In genomic region chr2:100046961-100047950, GRCh38 we compare ENCODE assay signal across 23 cellular contexts.
DNase-seq lines count a peak whose midpoint lies in the region; ATAC-seq, FAIRE-seq and TF ChIP-seq lines count a peak whose summit lies in the region.
"Had no signal": no experiment of that assay in that cellular context is flagged by ENCODE, and none has a peak within 500 bp of the region (broad histone marks: within the 10 kb centered on the region; RNA-seq: fewer than 3 reads in every experiment).

No MANE protein-coding gene starts in this region.

- H3K9me1 ChIP-seq in K562 (ENCODE audit: control insufficient read depth, insufficient read depth, low read length): no peaks in the 10 kb centered on the region

- TF ChIP-seq EP300 in K562 (IDR thresholded peaks at IDR 0.05; ENCODE audit: low read length): no peak

- H3K4me1 Mint-ChIP-seq in glutamatergic neuron (ENCODE audit: low read depth, unreplicated experiment) (peaks cover 67% of the 10 kb centered on the region), neural crest cell (peaks cover 30% of the 10 kb centered on the region)

- BruUV-seq in K562 (replicated peaks; lab: Mats Ljungman, UMichigan): no TSS peak

- H3K27ac Mint-ChIP-seq in glutamatergic neuron (ENCODE audit: unreplicated experiment) (peak overlapping the region; percentile 67), neural crest cell (ENCODE audit: unreplicated experiment) (no peak overlapping the region)
- H3K27ac Mint-ChIP-seq: HFFc6, IgD-negative memory B cell had no signal

- no peak for FAIRE-seq in K562 (lab: Jason Lieb, UNC)

- H3K79me2 ChIP-seq in K562 (ENCODE audit: control insufficient read depth, insufficient read depth, low read length): no peaks in the 10 kb centered on the region

- H3K9me3 Mint-ChIP-seq in glutamatergic neuron (ENCODE audit: unreplicated experiment) (peaks cover 7% of the 10 kb centered on the region), neural crest cell (no peaks in the 10 kb centered on the region)
- H3K9me3 Mint-ChIP-seq: HFFc6, IgD-negative memory B cell had no signal

- DNase-seq in NCI-H2171 treated with DMSO at 0.1 percent for 48 hours (lab: John Stamatoyannopoulos, UW) (peak; percentile 40), NCI-H2171 (lab: John Stamatoyannopoulos, UW) (no peak), K562 (ENCODE audit: extremely low read depth in 1 of 4, low spot score in 3 of 4) (peak in 1 of 4 experiments; percentile 14), glutamatergic neuron (peak; percentile 42), neural crest cell (ENCODE audit: low read depth, low spot score) (no peak), DMS79 treated with DMSO at 0.1 percent for 48 hours (lab: John Stamatoyannopoulos, UW) (no peak), Ammon's horn (ENCODE audit: low spot score) (no peak)
- DNase-seq: 8988T, ACHN, Calu3, DND-41, GOT3, HFFc6, NCI-H1048, NCI-H1694, NCI-H2081, NCI-H345, NCI-H510A treated with DMSO at 0.1 percent for 48 hours, SJCRH30 had no signal

- under 1% methylated on average over 15 of the region's 15 CpGs for WGBS in K562 (ENCODE audit: insufficient coverage, low coverage, missing lambda C conversion rate)

- H3K27me3 Mint-ChIP-seq in glutamatergic neuron (ENCODE audit: unreplicated experiment) (no peaks in the 10 kb centered on the region), neural crest cell (ENCODE audit: low read depth) (peaks cover 58% of the 10 kb centered on the region)
- H3K27me3 Mint-ChIP-seq: IgD-negative memory B cell had no signal

- ATAC-seq in K562 (peak; percentile 72), esophagus mucosa (no peak)
- ATAC-seq: Right ventricle myocardium inferior had no signal

- H3K36me3 Mint-ChIP-seq in glutamatergic neuron (ENCODE audit: unreplicated experiment): no peaks in the 10 kb centered on the region
- H3K36me3 Mint-ChIP-seq in neural crest cell (ENCODE audit: low read depth): no peaks in the 10 kb centered on the region
- H3K36me3 Mint-ChIP-seq: IgD-negative memory B cell had no signal

- intact Hi-C loops in K562 (cut with micrococcal nuclease): no loop called here

- no peaks in the 10 kb centered on the region for H4K20me1 ChIP-seq in K562 (replicated peaks; ENCODE audit: control insufficient read depth, insufficient read depth, low read length)

- no peaks in the 10 kb centered on the region for H3K9me3 ChIP-seq in K562 (replicated peaks; ENCODE audit: control insufficient read depth, insufficient read depth, low read depth, low read length)
- H3K9me3 ChIP-seq: HAP-1, SJCRH30 had no signal

- H3K4me1 ChIP-seq in K562 (replicated peaks in 1 of 2; ENCODE audit: control insufficient read depth in 2 of 2, insufficient read depth in 2 of 2, low read length in 2 of 2): no peaks in the 10 kb centered on the region
- H3K4me1 ChIP-seq: HAP-1, SJCRH30 had no signal

- peak overlapping the region; percentile 18 for H3K4me3 Mint-ChIP-seq in glutamatergic neuron (ENCODE audit: unreplicated experiment)
- H3K4me3 Mint-ChIP-seq in neural crest cell: peak overlapping the region; percentile 58
- H3K4me3 Mint-ChIP-seq: HFFc6 had no signal

- TF ChIP-seq CTCF in K562 (IDR thresholded peaks at IDR 0.05 in 2 of 3, conservative IDR thresholded peaks at IDR 0.05 in 1 of 3; ENCODE audit: insufficient read depth in 2 of 3, low read depth in 1 of 3, low read length in 3 of 3): peak in 2 of 3 experiments; percentile 14 to 25; a peak in 2 of 6 replicates
- TF ChIP-seq CTCF in glutamatergic neuron (IDR thresholded peaks at IDR 0.05; ENCODE audit: partially characterized antibody, unreplicated experiment): no peak
- TF ChIP-seq CTCF in neural crest cell (conservative IDR thresholded peaks at IDR 0.05): no peak

- H3K27me3 ChIP-seq in K562 (ENCODE audit: control insufficient read depth in 2 of 2, insufficient read depth in 2 of 2, low read length in 2 of 2): peaks cover 4 to 26% of the 10 kb centered on the region in 2 experiments; a peak in 4 of 5 replicates
- H3K27me3 ChIP-seq: SJCRH30 had no signal

- TF ChIP-seq POLR2A in K562 (conservative IDR thresholded peaks at IDR 0.05): no peak

- POLR2A ChIA-PET in K562 (lab: Yijun Ruan, JAX): interaction anchor here (0.5 kb wide), 1 partner anchor 490 kb away, joined by 4 read pairs; no protein-coding TSS in a partner anchor

- H3K9ac ChIP-seq in K562 (ENCODE audit: insufficient read depth in 1 of 2, low read depth in 2 of 2, low read length in 2 of 2): no peak overlapping the region

- peak overlapping the region; percentile 29; the same call in 1 of the 2 replicates for H2AFZ ChIP-seq in K562 (ENCODE audit: low read depth, low read length)

- H3K36me3 ChIP-seq in K562 (ENCODE audit: control insufficient read depth, insufficient read depth, low read length): no peaks in the 10 kb centered on the region
- H3K36me3 ChIP-seq: HAP-1, SJCRH30 had no signal

- CTCF ChIA-PET in K562 (lab: Yijun Ruan, JAX; ENCODE audit: low intra/inter-chr PET ratio): interaction anchor here (0.6 to 0.7 kb wide), 2 partner anchors 144 to 503 kb away, joined by 3 read pairs; no protein-coding TSS in a partner anchor

- no peak overlapping the region for H3K4me2 ChIP-seq in K562 (ENCODE audit: insufficient read depth, low read length)

- no peak overlapping the region for H3K4me3 ChIP-seq in K562
- H3K4me3 ChIP-seq: HAP-1, SJCRH30 had no signal

- no peak overlapping the region for H3K27ac ChIP-seq in K562 (ENCODE audit: extremely low read depth, low read depth, low read length)
- H3K27ac ChIP-seq: SJCRH30 had no signal

- no peak for TF ChIP-seq RAD21 in K562 (CRISPR knock-in tag; conservative IDR thresholded peaks at IDR 0.05 in 1 of 2, IDR thresholded peaks at IDR 0.05 in 1 of 2)

- in situ Hi-C loops in K562 (cut with MboI): no loop called here

TF ChIP-seq in K562, 482 proteins besides CTCF, POLR2A, EP300 and RAD21 (continues in another document):
- TF ChIP-seq, protein P1, sequence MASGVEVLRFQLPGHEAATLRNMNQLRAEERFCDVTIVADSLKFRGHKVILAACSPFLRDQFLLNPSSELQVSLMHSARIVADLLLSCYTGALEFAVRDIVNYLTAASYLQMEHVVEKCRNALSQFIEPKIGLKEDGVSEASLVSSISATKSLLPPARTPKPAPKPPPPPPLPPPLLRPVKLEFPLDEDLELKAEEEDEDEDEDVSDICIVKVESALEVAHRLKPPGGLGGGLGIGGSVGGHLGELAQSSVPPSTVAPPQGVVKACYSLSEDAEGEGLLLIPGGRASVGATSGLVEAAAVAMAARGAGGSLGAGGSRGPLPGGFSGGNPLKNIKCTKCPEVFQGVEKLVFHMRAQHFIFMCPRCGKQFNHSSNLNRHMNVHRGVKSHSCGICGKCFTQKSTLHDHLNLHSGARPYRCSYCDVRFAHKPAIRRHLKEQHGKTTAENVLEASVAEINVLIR (CRISPR knock-in tag; IDR thresholded peaks at IDR 0.05): no peak
- TF ChIP-seq HMGXB4 (CRISPR knock-in tag; IDR thresholded peaks at IDR 0.05): no peak
- no peak for TF ChIP-seq SREBF1 (IDR thresholded peaks at IDR 0.05; ENCODE audit: borderline replicate concordance, low read depth, low read length)
- TF ChIP-seq ZNF316 (IDR thresholded peaks at IDR 0.05): peak; percentile 80
- no peak for TF ChIP-seq MCM5 (IDR thresholded peaks at IDR 0.05; ENCODE audit: low read depth)
- no peak for TF ChIP-seq ZNF140 (CRISPR knock-in tag; IDR thresholded peaks at IDR 0.05)
- no peak for TF ChIP-seq U2AF2 (optimal IDR thresholded peaks at IDR 0.05; ENCODE audit: low read depth, low read length)
- TF ChIP-seq MAFG (tag; conservative IDR thresholded peaks at IDR 0.05): peak; percentile 68
- no peak for TF ChIP-seq KLF6 (CRISPR knock-in tag; IDR thresholded peaks at IDR 0.05; ENCODE audit: borderline replicate concordance)
- TF ChIP-seq MYC (IDR thresholded peaks at IDR 0.05; ENCODE audit: low read depth, low read length): peak; percentile 52; the same call in 1 of the 2 replicates
- no peak for TF ChIP-seq MYC (CRISPR knock-in tag; IDR thresholded peaks at IDR 0.05; ENCODE audit: borderline replicate concordance, low read depth)
- peak in 1 of 2 experiments; percentile 47 for TF ChIP-seq E2F6 (IDR thresholded peaks at IDR 0.05; ENCODE audit: borderline replicate concordance in 1 of 2, extremely low read depth in 1 of 2, insufficient read depth in 1 of 2, insufficient read length in 1 of 2, low read depth in 1 of 2, low read length in 1 of 2, poor library complexity in 1 of 2, severe bottlenecking in 1 of 2)
- no peak for TF ChIP-seq ZNF551 (CRISPR knock-in tag; IDR thresholded peaks at IDR 0.05)
- TF ChIP-seq SAFB (IDR thresholded peaks at IDR 0.05; ENCODE audit: borderline replicate concordance, low read depth, low read length): no peak
- TF ChIP-seq PHF21A (IDR thresholded peaks at IDR 0.05; ENCODE audit: borderline replicate concordance, low read depth): no peak
- no peak for TF ChIP-seq KLF16 (IDR thresholded peaks at IDR 0.05)
- no peak for TF ChIP-seq CBX1 (IDR thresholded peaks at IDR 0.05; ENCODE audit: low read depth)
- no peak for TF ChIP-seq FIP1L1 (IDR thresholded peaks at IDR 0.05; ENCODE audit: low read depth, low read length, poor library complexity, severe bottlenecking)
- no peak for TF ChIP-seq ZNF274 (IDR thresholded peaks at IDR 0.05; ENCODE audit: borderline replicate concordance, low read depth, low read length)
- no peak for TF ChIP-seq U2AF1 (optimal IDR thresholded peaks at IDR 0.05; ENCODE audit: low read depth, low read length)
- TF ChIP-seq MYBL2 (IDR thresholded peaks at IDR 0.05; ENCODE audit: low read depth): no peak
- TF ChIP-seq MYBL2 (CRISPR knock-in tag; IDR thresholded peaks at IDR 0.05; ENCODE audit: borderline replicate concordance): no peak

Comparison
In these comparisons a context has a peak if more than half of its experiments do, and no peak if none do; other contexts are left out.
1. DNase-seq: peak in NCI-H2171 treated with DMSO at 0.1 percent for 48 hours (single experiment) and glutamatergic neuron (single experiment); none in NCI-H2171 (single experiment), neural crest cell (single experiment), DMS79 treated with DMSO at 0.1 percent for 48 hours (single experiment) and Ammon's horn (single experiment).
2. CTCF ChIP-seq: peak in K562 (2 of 3); none in glutamatergic neuron (single experiment) and neural crest cell (single experiment).